11 cellular contexts compared by ENCODE assay signal in genomic region chr10:62456611-62457101, GRCh38.
DNase-seq lines count a peak whose midpoint lies in the region; ATAC-seq and TF ChIP-seq lines count a peak whose summit lies in the region.
"Had no signal": no experiment of that assay in that cellular context is flagged by ENCODE, and none has a peak within 500 bp of the region (broad histone marks: within the 10 kb centered on the region; RNA-seq: fewer than 3 reads in every experiment).

No MANE protein-coding gene starts in this region.

- peaks cover 21 to 32% (median 24%) of the 10 kb centered on the region in 3 donors for H3K4me1 Mint-ChIP-seq in IgD-negative memory B cell
- H3K4me1 Mint-ChIP-seq in natural killer cell treated with Interleukin-12 subunit alpha and Interleukin-12 subunit beta and Interleukin-15 and Interleukin-18, amount 100 ng/mL, for 72 hours (ENCODE audit: low read depth in 2 of 2): peaks cover 26 to 30% of the 10 kb centered on the region in 2 donors

- no peaks in the 10 kb centered on the region for H3K4me1 ChIP-seq in tibial artery

- peak; percentile 12 for DNase-seq in H4 (ENCODE audit: low spot score)
- DNase-seq in natural killer cell treated with Interleukin-12 subunit alpha and Interleukin-12 subunit beta and Interleukin-15 and Interleukin-18, amount 100 ng/mL, for 72 hours (ENCODE audit: low spot score): no peak
- no peak for DNase-seq in tibial artery
- no peak for DNase-seq in kidney tubule cell (ENCODE audit: low spot score)
- no peak for DNase-seq in activated CD4-positive, alpha-beta T cell treated with anti-CD3 and anti-CD28 coated beads for 1 hour
- DNase-seq in activated naive CD4-positive, alpha-beta T cell treated with anti-CD3 and anti-CD28 coated beads, Interleukin-2, amount 50 U/mL, for 72 hours (ENCODE audit: low spot score in 2 of 2): no peak

- H3K27me3 Mint-ChIP-seq in IgD-negative memory B cell: peaks cover 6% of the 10 kb centered on the region
- H3K27me3 Mint-ChIP-seq in natural killer cell treated with Interleukin-12 subunit alpha and Interleukin-12 subunit beta and Interleukin-15 and Interleukin-18, amount 100 ng/mL, for 72 hours: peaks cover 0 to 5% of the 10 kb centered on the region in 2 donors

- H3K4me3 Mint-ChIP-seq in IgD-negative memory B cell: peak overlapping the region; percentile 1 to 50 (median 8)
- peak overlapping the region; percentile 69 for H3K4me3 Mint-ChIP-seq in natural killer cell treated with Interleukin-12 subunit alpha and Interleukin-12 subunit beta and Interleukin-15 and Interleukin-18, amount 100 ng/mL, for 72 hours

- H3K27ac Mint-ChIP-seq in IgD-negative memory B cell: peak overlapping the region; percentile 43 to 94 (median 65)
- peak overlapping the region in 1 of 2 donors; percentile 53 for H3K27ac Mint-ChIP-seq in natural killer cell treated with Interleukin-12 subunit alpha and Interleukin-12 subunit beta and Interleukin-15 and Interleukin-18, amount 100 ng/mL, for 72 hours
- no peak overlapping the region for H3K27ac Mint-ChIP-seq in activated naive CD4-positive, alpha-beta T cell treated with anti-CD3 and anti-CD28 coated beads, Interleukin-2, amount 50 U/mL, for 72 hours

- H3K9me3 Mint-ChIP-seq in IgD-negative memory B cell: peaks cover 0 to 3% (median 0%) of the 10 kb centered on the region in 3 donors
- H3K9me3 Mint-ChIP-seq in natural killer cell treated with Interleukin-12 subunit alpha and Interleukin-12 subunit beta and Interleukin-15 and Interleukin-18, amount 100 ng/mL, for 72 hours: no peaks in the 10 kb centered on the region
- H3K9me3 Mint-ChIP-seq in activated naive CD4-positive, alpha-beta T cell treated with anti-CD3 and anti-CD28 coated beads, Interleukin-2, amount 50 U/mL, for 72 hours: no peaks in the 10 kb centered on the region

- no peak for TF ChIP-seq CTCF in tibial artery (IDR thresholded peaks at IDR 0.05)

- intact Hi-C loops in tibial artery (cut with DNase I; ENCODE audit: low total_unique reads): no loop called here

- H3K27me3 ChIP-seq in tibial artery: no peaks in the 10 kb centered on the region
- H3K27me3 ChIP-seq: neutrophil, suprapubic skin had no signal

- H3K36me3 Mint-ChIP-seq in IgD-negative memory B cell: no peaks in the 10 kb centered on the region
- H3K36me3 Mint-ChIP-seq in natural killer cell treated with Interleukin-12 subunit alpha and Interleukin-12 subunit beta and Interleukin-15 and Interleukin-18, amount 100 ng/mL, for 72 hours: no peaks in the 10 kb centered on the region
- no peaks in the 10 kb centered on the region for H3K36me3 Mint-ChIP-seq in activated naive CD4-positive, alpha-beta T cell treated with anti-CD3 and anti-CD28 coated beads, Interleukin-2, amount 50 U/mL, for 72 hours

- H3K4me3 ChIP-seq in tibial artery: no peak overlapping the region
- H3K4me3 ChIP-seq: suprapubic skin had no signal

- H3K36me3 ChIP-seq in tibial artery: no peaks in the 10 kb centered on the region
- H3K36me3 ChIP-seq: neutrophil, suprapubic skin had no signal

- no peaks in the 10 kb centered on the region for H3K9me3 ChIP-seq in tibial artery
- H3K9me3 ChIP-seq: neutrophil, suprapubic skin had no signal

- ATAC-seq in GM18858 (IDR thresholded peaks at IDR 0.05; ENCODE audit: unreplicated experiment): peak; percentile 97
- ATAC-seq in natural killer cell treated with Interleukin-12 subunit alpha and Interleukin-12 subunit beta and Interleukin-15 and Interleukin-18, amount 100 ng/mL, for 72 hours: peak; percentile 64 to 88
- no peak for ATAC-seq in activated naive CD4-positive, alpha-beta T cell treated with anti-CD3 and anti-CD28 coated beads, Interleukin-2, amount 50 U/mL, for 72 hours

- H3K27ac ChIP-seq in tibial artery: no peak overlapping the region
- H3K27ac ChIP-seq: neutrophil, suprapubic skin, VCaP had no signal

Comparison
In these comparisons a context has a peak if more than half of its experiments do, and no peak if none do; other contexts are left out.
1. ATAC-seq: peak in GM18858 (single experiment) and natural killer cell treated with Interleukin-12 subunit alpha and Interleukin-12 subunit beta and Interleukin-15 and Interleukin-18, amount 100 ng/mL, for 72 hours (2 of 2); none in activated naive CD4-positive, alpha-beta T cell treated with anti-CD3 and anti-CD28 coated beads, Interleukin-2, amount 50 U/mL, for 72 hours (0 of 2).
2. H3K27ac Mint-ChIP-seq: peak in IgD-negative memory B cell (3 of 3); none in activated naive CD4-positive, alpha-beta T cell treated with anti-CD3 and anti-CD28 coated beads, Interleukin-2, amount 50 U/mL, for 72 hours (0 of 2).